Comparison of ENCODE assay signal across 12 cellular contexts in genomic region chr14:74569826-74570591, GRCh38. TPM values are rescaled to one million over a fixed set of nuclear protein-coding genes. Genes with fewer than 3 reads are reported as not detected.
A peak's percentile ranks its signal among the peaks of the same experiment; 100 is the strongest.
DNase-seq lines count a peak whose midpoint lies in the region; ATAC-seq and TF ChIP-seq lines count a peak whose summit lies in the region.
"Had no signal": no experiment of that assay in that cellular context is flagged by ENCODE, and none has a peak within 500 bp of the region (broad histone marks: within the 10 kb centered on the region; RNA-seq: fewer than 3 reads in every experiment).

No MANE protein-coding gene starts in this region.

- no peak for ATAC-seq in gastroesophageal sphincter
- ATAC-seq: activated T-cell treated with anti-CD3 and anti-CD28 coated beads, Interleukin-2, amount 50 U/mL, for 4 hours; stimulated activated memory B cell treated with anti-CD40 and anti-IgM and Interleukin-4, amounts not matched to agents 10 μg/mL and 1 μg/mL and 100 μg/mL, for 72 hours had no signal

- H3K9me3 ChIP-seq in H9 (ENCODE audit: control insufficient read depth, low read depth, low read length) (no peaks in the 10 kb centered on the region), adipocyte (ENCODE audit: control insufficient read depth, low read length) (no peaks in the 10 kb centered on the region), gastroesophageal sphincter (no peaks in the 10 kb centered on the region), stomach (no peaks in the 10 kb centered on the region), A673 (ENCODE audit: low read depth, low read length, poor library complexity, severe bottlenecking) (no peaks in the 10 kb centered on the region)
- H3K9me3 ChIP-seq: right lobe of liver had no signal

- TF ChIP-seq CTCF in H9 (conservative IDR thresholded peaks at IDR 0.05) (no peak), gastroesophageal sphincter (IDR thresholded peaks at IDR 0.05) (no peak), stomach (IDR thresholded peaks at IDR 0.05) (no peak), A673 (conservative IDR thresholded peaks at IDR 0.05; ENCODE audit: low read depth, low read length) (no peak)

- H3K36me3 ChIP-seq in adipocyte (ENCODE audit: control insufficient read depth, insufficient read depth, low read length, severe bottlenecking) (no peaks in the 10 kb centered on the region), gastroesophageal sphincter (no peaks in the 10 kb centered on the region), stomach (no peaks in the 10 kb centered on the region), A673 (ENCODE audit: insufficient read depth, low read length, poor library complexity, severe bottlenecking) (no peaks in the 10 kb centered on the region)
- H3K36me3 ChIP-seq: right lobe of liver had no signal

- H4K5ac ChIP-seq in H9 (ENCODE audit: insufficient read length, low read depth, low read length), result no peak overlapping the region

- no peak for TF ChIP-seq EP300 in gastroesophageal sphincter (IDR thresholded peaks at IDR 0.05)
- TF ChIP-seq EP300 in stomach (IDR thresholded peaks at IDR 0.05), result no peak

- TF ChIP-seq POLR2A in gastroesophageal sphincter (IDR thresholded peaks at IDR 0.05), result no peak
- no peak for TF ChIP-seq POLR2A in stomach (IDR thresholded peaks at IDR 0.05)

- no peak overlapping the region for H3K23ac ChIP-seq in H9 (ENCODE audit: insufficient read length, low read depth, low read length)

- no peak overlapping the region for H3K9ac ChIP-seq in H9 (ENCODE audit: extremely low read depth, insufficient read length, low read length)
- H3K9ac ChIP-seq in adipocyte (ENCODE audit: low read length), result peak overlapping the region; percentile 84

- no peak overlapping the region for H3K27ac ChIP-seq in H9 (ENCODE audit: insufficient read length, low read depth, low read length)
- H3K27ac ChIP-seq in gastroesophageal sphincter, result peak overlapping the region in 3 of 4 donors; percentile 84 to 91 (median 85)
- peak overlapping the region in 4 of 5 donors; percentile 74 to 87 (median 81) for H3K27ac ChIP-seq in stomach
- H3K27ac ChIP-seq in A673 (ENCODE audit: low read depth, low read length, poor library complexity, severe bottlenecking), result no peak overlapping the region
- H3K27ac ChIP-seq: right lobe of liver had no signal

- no peak overlapping the region for H4K91ac ChIP-seq in H9 (ENCODE audit: insufficient read length, low read depth, low read length)

- BruUV-seq in A673 (replicated peaks; lab: Mats Ljungman, UMichigan), result no TSS peak

- CTCF ChIA-PET in A673 (lab: Charles Lee), result no interaction called here

- H3K79me2 ChIP-seq in H9 (ENCODE audit: insufficient read depth, low read length), result no peaks in the 10 kb centered on the region

- no peaks in the 10 kb centered on the region for H3K27me3 ChIP-seq in H9 (ENCODE audit: insufficient read depth, low read length)
- H3K27me3 ChIP-seq in adipocyte (replicated peaks; ENCODE audit: control insufficient read depth, insufficient read depth, low read length), result no peaks in the 10 kb centered on the region
- no peaks in the 10 kb centered on the region for H3K27me3 ChIP-seq in gastroesophageal sphincter
- H3K27me3 ChIP-seq in stomach, result peaks cover 0 to 8% (median 0%) of the 10 kb centered on the region in 3 donors
- H3K27me3 ChIP-seq in A673 (replicated peaks; ENCODE audit: insufficient read depth, low read depth, low read length, poor library complexity), result no peaks in the 10 kb centered on the region
- H3K27me3 ChIP-seq: right lobe of liver had no signal

- H2AFZ ChIP-seq in H9 (ENCODE audit: low read length), result no peak overlapping the region

- H3K36me3 Mint-ChIP-seq in H9 (ENCODE audit: insufficient read depth in 1 of 3, low read depth in 3 of 3), result no peaks in the 10 kb centered on the region
- H3K36me3 Mint-ChIP-seq: stimulated activated memory B cell treated with anti-CD40 and anti-IgM and Interleukin-4, amounts not matched to agents 10 μg/mL and 1 μg/mL and 100 μg/mL, for 72 hours had no signal

- peak overlapping the region in 2 of 3 experiments; percentile 44 to 83; a peak in 2 of 7 replicates for H3K27ac Mint-ChIP-seq in H9
- H3K27ac Mint-ChIP-seq: stimulated activated memory B cell treated with anti-CD40 and anti-IgM and Interleukin-4, amounts not matched to agents 10 μg/mL and 1 μg/mL and 100 μg/mL, for 72 hours; T-helper 2 cell treated with Interferon-gamma antibody and Interleukin-4, amounts not matched to agents 5 μg/mL and 100 μg/mL, for 36 hours had no signal

- no peaks in the 10 kb centered on the region for H3K9me3 Mint-ChIP-seq in H9
- H3K9me3 Mint-ChIP-seq: activated T-cell treated with anti-CD3 and anti-CD28 coated beads, Interleukin-2, amount 50 U/mL, for 4 hours; stimulated activated memory B cell treated with anti-CD40 and anti-IgM and Interleukin-4, amounts not matched to agents 10 μg/mL and 1 μg/mL and 100 μg/mL, for 72 hours; T-helper 2 cell treated with Interferon-gamma antibody and Interleukin-4, amounts not matched to agents 5 μg/mL and 100 μg/mL, for 36 hours had no signal

- H3K23me2 ChIP-seq in H9 (ENCODE audit: insufficient read length, low read depth, low read length, poor library complexity, severe bottlenecking), result no peaks in the 10 kb centered on the region

- H3K4me3 ChIP-seq in adipocyte (ENCODE audit: low read length) (no peak overlapping the region), gastroesophageal sphincter (no peak overlapping the region), stomach (no peak overlapping the region), A673 (ENCODE audit: low read depth, low read length, poor library complexity, severe bottlenecking) (no peak overlapping the region)
- H3K4me3 ChIP-seq: right lobe of liver had no signal

- H2BK12ac ChIP-seq in H9 (ENCODE audit: insufficient read length, low read depth, low read length), result no peak overlapping the region

- no peak overlapping the region for H2BK20ac ChIP-seq in H9 (ENCODE audit: low read depth, low read length, poor library complexity, severe bottlenecking)

- H3K14ac ChIP-seq in H9 (ENCODE audit: insufficient read depth, low read length), result no peak overlapping the region

- H3T11ph ChIP-seq in H9 (ENCODE audit: low read length), result no peak overlapping the region

- H2BK120ac ChIP-seq in H9 (ENCODE audit: low read depth, low read length, poor library complexity, severe bottlenecking), result no peak overlapping the region

- H2AK5ac ChIP-seq in H9 (ENCODE audit: insufficient read length, low read length), result no peak overlapping the region

- H3K4me1 Mint-ChIP-seq in H9, result peaks cover 22 to 39% of the 10 kb centered on the region in 2 experiments

- H4K8ac ChIP-seq in H9 (replicated peaks; ENCODE audit: insufficient read length, low read depth, low read length), result no peak overlapping the region

- no CpG with 5 or more reads among the region's 8 CpGs for WGBS in H9 (ENCODE audit: extremely low coverage, insufficient read length, low lambda C conversion rate)
- WGBS in gastroesophageal sphincter (ENCODE audit: low coverage in 1 of 2), 2 donors, result 0 to 48% methylated on average over 1 to 5 of the region's 8 CpGs
- 46 to 58% (median 53%) methylated on average over 8 of the region's 8 CpGs for WGBS in stomach, 5 donors

- no peak overlapping the region for H2BK5ac ChIP-seq in H9 (ENCODE audit: insufficient read length, low read length)

- H3K4me1 ChIP-seq in H9 (ENCODE audit: insufficient read depth, low read length), result no peaks in the 10 kb centered on the region
- H3K4me1 ChIP-seq in adipocyte (ENCODE audit: control insufficient read depth, insufficient read depth, low read length), result peaks cover 78% of the 10 kb centered on the region
- H3K4me1 ChIP-seq in gastroesophageal sphincter, result peaks cover 6 to 93% (median 65%) of the 10 kb centered on the region in 3 donors
- peaks cover 12 to 87% (median 64%) of the 10 kb centered on the region in 4 donors for H3K4me1 ChIP-seq in stomach
- peaks cover 7% of the 10 kb centered on the region for H3K4me1 ChIP-seq in A673 (ENCODE audit: insufficient read depth, low read length, poor library complexity, severe bottlenecking)
- H3K4me1 ChIP-seq: right lobe of liver had no signal

- H3K27me3 Mint-ChIP-seq in H9 (ENCODE audit: low read depth), result no peaks in the 10 kb centered on the region; the same call in 1 of the 2 replicates

- no peak overlapping the region for H2BK15ac ChIP-seq in H9 (ENCODE audit: low read depth, low read length)

- no peak overlapping the region for H3K4me3 Mint-ChIP-seq in H9
- H3K4me3 Mint-ChIP-seq: activated T-cell treated with anti-CD3 and anti-CD28 coated beads, Interleukin-2, amount 50 U/mL, for 4 hours; stimulated activated memory B cell treated with anti-CD40 and anti-IgM and Interleukin-4, amounts not matched to agents 10 μg/mL and 1 μg/mL and 100 μg/mL, for 72 hours; T-helper 2 cell treated with Interferon-gamma antibody and Interleukin-4, amounts not matched to agents 5 μg/mL and 100 μg/mL, for 36 hours had no signal

- H3K18ac ChIP-seq in H9 (ENCODE audit: insufficient read length, low read depth, low read length), result no peak overlapping the region

- POLR2A ChIA-PET in A673 (lab: Charles Lee; ENCODE audit: low non-redundant PET), result no interaction called here

- intact Hi-C loops in stomach (cut with DNase I; ENCODE audit: low total_unique reads) (no loop called here), A673 (cut with micrococcal nuclease; ENCODE audit: unreplicated experiment) (no loop called here)

- no peak overlapping the region for H3K4ac ChIP-seq in H9 (ENCODE audit: low read depth, low read length)

- H4K20me1 ChIP-seq in H9 (ENCODE audit: control insufficient read depth, insufficient read depth, insufficient read length), result no peaks in the 10 kb centered on the region

- DNase-seq in H9 (no peak), adipocyte (ENCODE audit: low read depth) (peak; percentile 64), stomach (no peak), Ammon's horn (ENCODE audit: low spot score) (no peak), A673 (ENCODE audit: low spot score) (no peak), MV-4-11 (lab: John Stamatoyannopoulos, UW) (no peak)
- no peak for DNase-seq in NK-92 treated with Interleukin-12 subunit alpha and Interleukin-12 subunit beta, amount 100 ng/mL, for 24 hours (lab: John Stamatoyannopoulos, UW)
- DNase-seq: activated T-cell treated with anti-CD3 and anti-CD28 coated beads, Interleukin-2, amount 50 U/mL, for 4 hours had no signal

- H3K79me1 ChIP-seq in H9 (ENCODE audit: insufficient read depth, low read depth, low read length, poor library complexity, severe bottlenecking), result no peaks in the 10 kb centered on the region

- H3K4me2 ChIP-seq in H9 (ENCODE audit: insufficient read depth, insufficient read length, low read length), result no peak overlapping the region

- H3K56ac ChIP-seq in H9 (ENCODE audit: insufficient read length, low read depth, low read length), result no peak overlapping the region

RNA-seq across cellular contexts. Expression of gene LTBP2, which starts 42.0 kb away (rescaled TPM):
- 0.75 and 0.77 TPM in 2 replicates for total RNA-seq in H9 (2021)
- 100 to 1,000 TPM in 1 of 4 donors, 10 to 100 TPM in 3; 45.9 to 158 (median 88.4) TPM for total RNA-seq in gastroesophageal sphincter
- 10 to 100 TPM in 3 of 5 donors, 1 to 10 TPM in 2; 5.8 to 36.2 (median 10.5) TPM for total RNA-seq in stomach
- polyA plus RNA-seq in stomach, result 1 to 10 TPM; 2.9 to 5.9 (median 3.4) TPM
- 0.26 and 0.57 TPM in 2 replicates for total RNA-seq in A673 (2021)

Comparison
In these comparisons a context has a peak if more than half of its experiments do, and no peak if none do; other contexts are left out.
1. H3K27ac ChIP-seq: peak in gastroesophageal sphincter (3 of 4) and stomach (4 of 5); none in H9 (single experiment) and A673 (single experiment).